Comparison of ENCODE assay signal across 8 cellular contexts in the genomic region with DNA sequence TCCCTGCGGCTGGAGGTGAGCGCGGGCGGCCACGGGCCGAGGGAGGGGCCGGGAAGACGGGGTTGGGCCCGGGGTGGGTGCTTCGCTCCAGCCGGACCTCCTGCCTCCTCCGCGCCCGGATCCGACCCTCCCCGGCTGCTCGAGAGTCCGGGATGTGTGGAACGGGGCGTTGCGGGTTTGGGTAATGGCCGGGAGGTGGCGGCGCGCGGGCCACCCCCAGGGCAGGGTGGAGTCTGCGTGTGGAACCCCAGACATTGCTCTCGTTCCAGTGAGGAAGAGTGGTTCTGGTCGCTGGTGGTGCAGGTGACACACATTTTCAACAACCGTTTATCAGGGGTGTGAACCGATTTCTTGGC. TPM values are rescaled to one million over a fixed set of nuclear protein-coding genes. Genes with fewer than 3 reads are reported as not detected.
A peak's percentile ranks its signal among the peaks of the same experiment; 100 is the strongest.
DNase-seq lines count a peak whose midpoint lies in the region; ATAC-seq and TF ChIP-seq lines count a peak whose summit lies in the region.

No MANE protein-coding gene starts in this region.

- peak; percentile 28 for TF ChIP-seq CTCF in GM12875 (IDR thresholded peaks at IDR 0.05; ENCODE audit: borderline replicate concordance, insufficient read depth, low read depth, low read length)

- no CpG with 5 or more reads among the region's 31 CpGs for WGBS in iPS DF 6.9 (ENCODE audit: insufficient coverage, insufficient read length)

- H3K4me1 ChIP-seq in iPS DF 6.9 (ENCODE audit: control insufficient read depth, insufficient read depth, low read length), result no peaks in the 10 kb centered on the region

- H3K27ac ChIP-seq in iPS DF 6.9 (ENCODE audit: low read length), result no peak overlapping the region

- peak; percentile 44 for ATAC-seq in HG02840 (IDR thresholded peaks at IDR 0.05; ENCODE audit: low FRiP score, unreplicated experiment)

- no peaks in the 10 kb centered on the region; the same call in 1 of the 2 replicates for H3K36me3 ChIP-seq in iPS DF 6.9 (ENCODE audit: control insufficient read depth, insufficient read depth, low read length)

- peak overlapping the region; percentile 95 for H3K4me3 ChIP-seq in GM12875 (ENCODE audit: low read depth, low read length)
- peak overlapping the region; percentile 93 for H3K4me3 ChIP-seq in iPS DF 6.9 (ENCODE audit: low read length)

- no peaks in the 10 kb centered on the region for H3K9me3 ChIP-seq in iPS DF 6.9 (ENCODE audit: control insufficient read depth, insufficient read depth, low read length)

- H3K27me3 ChIP-seq in iPS DF 6.9 (ENCODE audit: control insufficient read depth, insufficient read depth, low read length), result no peaks in the 10 kb centered on the region

- peak; percentile 22 for DNase-seq in A172 (ENCODE audit: low spot score)
- peak; percentile 37 for DNase-seq in NCI-H2171 treated with DMSO at 0.1 percent for 48 hours (lab: John Stamatoyannopoulos, UW)
- DNase-seq in amniotic stem cell (lab: John Stamatoyannopoulos, UW), result peak; percentile 19
- DNase-seq in iPS DF 6.9 (ENCODE audit: low read depth, low spot score), result no peak
- peak in 3 of 4 experiments; percentile 23 to 46 (median 33) for DNase-seq in stimulated activated CD4-positive, alpha-beta T cell treated with anti-CD3 and anti-CD28 coated beads, Interleukin-1b, Interleukin-23, amount 100 ng/mL, for 24 hours (ENCODE audit: low read depth in 4 of 4, low spot score in 1 of 4)
- no peak for DNase-seq in cortex of kidney (lab: John Stamatoyannopoulos, UW)

RNA-seq across cellular contexts. Expression of a gene that starts 38.8 kb away (rescaled TPM):
- 18.7 and 26.9 TPM in 2 replicates for total RNA-seq in A172 (2014; rRNA removed; shearing (Covaris generic))

Comparison
In these comparisons a context has a peak if more than half of its experiments do, and no peak if none do; other contexts are left out.
1. DNase-seq: peak in A172 (single experiment), NCI-H2171 treated with DMSO at 0.1 percent for 48 hours (single experiment), amniotic stem cell (single experiment) and stimulated activated CD4-positive, alpha-beta T cell treated with anti-CD3 and anti-CD28 coated beads, Interleukin-1b, Interleukin-23, amount 100 ng/mL, for 24 hours (3 of 4); none in iPS DF 6.9 (single experiment) and cortex of kidney (single experiment).